25 cellular contexts compared by ENCODE assay signal in the genomic region with DNA sequence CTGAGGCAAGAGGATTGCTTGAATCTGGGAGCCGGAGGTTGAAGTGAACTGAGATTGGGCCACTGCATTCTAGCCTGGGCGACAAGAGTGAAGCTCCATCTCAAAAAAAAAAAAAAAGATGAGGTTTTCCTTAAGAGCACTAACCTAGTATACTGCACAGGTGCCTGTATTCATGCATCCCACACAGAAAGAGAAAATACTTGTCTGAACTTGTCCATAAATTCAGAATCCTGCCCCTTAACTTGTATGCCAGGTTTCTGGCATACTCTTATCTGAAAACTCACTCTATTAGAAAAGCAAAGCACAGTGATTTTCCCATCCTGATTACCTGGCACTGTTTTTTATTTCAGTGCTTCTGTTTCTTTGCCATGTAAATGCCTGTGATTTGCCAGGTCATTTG.
"Had no signal": no experiment of that assay in that cellular context is flagged by ENCODE, and none has a peak within 500 bp of the region (broad histone marks: within the 10 kb centered on the region; RNA-seq: fewer than 3 reads in every experiment).

No MANE protein-coding gene starts in this region.

- H3K27me3 ChIP-seq: ascending aorta, cardiac muscle cell had no signal

- H3K27ac ChIP-seq: ascending aorta, cardiac muscle cell, SK-N-MC had no signal

- H3K9me3 ChIP-seq: ascending aorta had no signal

- DNase-seq: activated B cell treated with CpG ODN at 0.5 μM for 24 hours; activated CD4-positive, alpha-beta T cell treated with anti-CD3 and anti-CD28 coated beads for 1 hour; activated CD4-positive, alpha-beta T cell treated with anti-CD3 and anti-CD28 coated beads, Interleukin-2, amount 10 ng/mL, durations not matched to agents 24 days and 14 days; activated CD4-positive, alpha-beta T cell treated with anti-CD3 and anti-CD28 coated beads, Interleukin-2, amount 50 U/mL, for 48 hours; activated CD8-positive, alpha-beta memory T cell treated with anti-CD3 and anti-CD28 coated beads, Interleukin-2, amount 10 ng/mL, durations not matched to agents 7 days and 5 days; activated effector memory CD4-positive, alpha-beta T cell treated with anti-CD3 and anti-CD28 coated beads, Interleukin-2, amount 50 U/mL, for 16 hours; activated naive CD4-positive, alpha-beta T cell treated with Interleukin-2 at 50 U/mL for 16 hours; activated naive CD8-positive, alpha-beta T cell treated with anti-CD3 and anti-CD28 coated beads, Interleukin-2, amount 50 U/mL, for 24 hours; activated T-cell treated with anti-CD3 and anti-CD28 coated beads, Interleukin-2, amount 50 U/mL, for 24 hours; amniotic stem cell; NCI-H1105 treated with DMSO at 0.1 percent for 48 hours; NCI-H146; NCI-H187 treated with DMSO at 0.1 percent for 48 hours; NCI-H2081 treated with DMSO at 0.1 percent for 48 hours; NCI-H2171 treated with DMSO at 0.1 percent for 48 hours; NCI-H345; NCI-H510A; NCI-H526 treated with DMSO at 0.1 percent for 48 hours; PC-3; T-cell; T-helper 2 cell; T1000 had no signal

- H3K4me1 ChIP-seq: ascending aorta had no signal

- H3K36me3 ChIP-seq: ascending aorta, cardiac muscle cell had no signal

- H3K4me3 ChIP-seq: ascending aorta, cardiac muscle cell, SK-N-MC had no signal
